In genomic region chrX:7586126-7586525, GRCh38 we compare ENCODE assay signal across 9 cellular contexts.
A peak's percentile ranks its signal among the peaks of the same experiment; 100 is the strongest.
DNase-seq lines count a peak whose midpoint lies in the region; ATAC-seq and TF ChIP-seq lines count a peak whose summit lies in the region.
"Had no signal": no experiment of that assay in that cellular context is flagged by ENCODE, and none has a peak within 500 bp of the region (broad histone marks: within the 10 kb centered on the region; RNA-seq: fewer than 3 reads in every experiment).

No MANE protein-coding gene starts in this region.

- H3K36me3 Mint-ChIP-seq in endothelial cell (ENCODE audit: low read depth, unreplicated experiment) = no peaks in the 10 kb centered on the region

- no peak for TF ChIP-seq POLR2A in GM18505 (IDR thresholded peaks at IDR 0.05; ENCODE audit: borderline replicate concordance, extremely low read depth, insufficient read depth, insufficient read length)

- H3K27me3 Mint-ChIP-seq in endothelial cell (ENCODE audit: unreplicated experiment) = no peaks in the 10 kb centered on the region

- DNase-seq in AG08395 (ENCODE audit: low spot score) (peak; percentile 58), NCI-H146 (lab: John Stamatoyannopoulos, UW) (peak; percentile 49), endothelial cell (ENCODE audit: low spot score) (peak; percentile 11), smooth muscle cell of the brain vasculature (ENCODE audit: low read depth, low spot score) (peak; percentile 3), GOT3 (lab: John Stamatoyannopoulos, UW) (no peak), NCI-H1048 (lab: John Stamatoyannopoulos, UW) (no peak)
- no peak for DNase-seq in stimulated activated CD4-positive, alpha-beta T cell treated with anti-CD3 and anti-CD28 coated beads, Interleukin-4, amount 100 ng/mL, for 1 hour

- H3K27ac Mint-ChIP-seq in endothelial cell (ENCODE audit: unreplicated experiment) = no peak overlapping the region

- ATAC-seq in GM18505 (IDR thresholded peaks at IDR 0.05; ENCODE audit: unreplicated experiment) = peak; percentile 71
- ATAC-seq: HCT116 had no signal

- H3K4me3 Mint-ChIP-seq in endothelial cell (ENCODE audit: unreplicated experiment) = no peak overlapping the region

- H3K9me3 Mint-ChIP-seq in endothelial cell (ENCODE audit: unreplicated experiment) = no peaks in the 10 kb centered on the region

- TF ChIP-seq CTCF in endothelial cell (IDR thresholded peaks at IDR 0.05; ENCODE audit: unreplicated experiment) = peak; percentile 33

- no peaks in the 10 kb centered on the region for H3K4me1 Mint-ChIP-seq in endothelial cell (ENCODE audit: unreplicated experiment)

Comparison
In these comparisons a context has a peak if more than half of its experiments do, and no peak if none do; other contexts are left out.
1. DNase-seq: peak in AG08395 (single experiment), NCI-H146 (single experiment), endothelial cell (single experiment) and smooth muscle cell of the brain vasculature (single experiment); none in stimulated activated CD4-positive, alpha-beta T cell treated with anti-CD3 and anti-CD28 coated beads, Interleukin-4, amount 100 ng/mL, for 1 hour (single experiment), GOT3 (single experiment) and NCI-H1048 (single experiment).